33 cellular contexts compared by ENCODE assay signal in the genomic region with DNA sequence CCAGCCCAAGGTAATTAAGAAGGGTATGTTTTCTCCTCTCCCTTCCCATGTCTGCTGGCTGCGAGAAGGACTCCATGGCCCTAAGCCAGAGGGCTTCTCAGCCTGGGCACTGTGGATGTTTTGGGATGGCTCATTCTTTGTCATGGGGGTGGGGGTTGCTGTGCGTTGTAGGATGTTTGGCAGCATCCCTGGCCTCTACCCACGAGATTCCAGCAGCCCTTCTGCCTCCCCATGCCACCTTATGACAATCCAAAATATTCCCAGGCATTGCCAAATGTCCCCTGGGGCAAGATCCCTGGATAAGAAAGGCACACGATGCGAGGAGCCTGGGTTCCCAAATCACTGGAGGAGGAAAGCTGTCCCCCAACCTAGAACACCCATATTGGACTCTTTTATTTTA. TPM values are rescaled to one million over a fixed set of nuclear protein-coding genes. Genes with fewer than 3 reads are reported as not detected.
"Had no signal": no experiment of that assay in that cellular context is flagged by ENCODE, and none has a peak within 500 bp of the region (broad histone marks: within the 10 kb centered on the region; RNA-seq: fewer than 3 reads in every experiment).

No MANE protein-coding gene starts in this region.

- H2AFZ ChIP-seq: hepatocyte, neural progenitor cell had no signal

- DNase-seq: colonic mucosa; dermis blood vessel endothelial cell; effector memory CD4-positive, alpha-beta T cell; foreskin keratinocyte; heart left ventricle; kidney; naive B cell; psoas muscle; right cardiac atrium; sigmoid colon; stimulated activated CD4-positive, alpha-beta T cell treated with anti-CD3 and anti-CD28 coated beads, Interleukin-15, amount 100 ng/mL, for 24 hours; stimulated activated CD4-positive, alpha-beta T cell treated with anti-CD3 and anti-CD28 coated beads, Interleukin-2, amount 100 ng/mL, for 48 hours; stimulated activated naive B cell treated with anti-CD40 and anti-IgM and Interleukin-4, amounts not matched to agents 10 μg/mL and 1 μg/mL and 100 μg/mL, for 72 hours; upper lobe of right lung; uterus had no signal

- H3K9me3 Mint-ChIP-seq: nephron had no signal

- H3K4me1 ChIP-seq: colonic mucosa, foreskin keratinocyte, gastroesophageal sphincter, neural progenitor cell, sigmoid colon, uterus had no signal

- H3K36me3 ChIP-seq: colonic mucosa, esophagus muscularis mucosa, gastroesophageal sphincter, heart left ventricle, neural progenitor cell, sigmoid colon, thoracic aorta, tibial nerve, upper lobe of right lung, uterus had no signal

- H3K4me1 Mint-ChIP-seq: neural progenitor cell had no signal

- H3K36me3 Mint-ChIP-seq: memory B cell, naive B cell, neural progenitor cell had no signal

- H3K9me3 ChIP-seq: colonic mucosa, thoracic aorta, upper lobe of right lung, uterus had no signal

- H3K4me2 ChIP-seq: hepatocyte, neural progenitor cell had no signal

- H3K27me3 ChIP-seq: colonic mucosa, esophagus muscularis mucosa, gastroesophageal sphincter, heart left ventricle, hepatocyte, neural progenitor cell, sigmoid colon, tibial nerve, upper lobe of right lung, uterus had no signal

- H3K4me3 Mint-ChIP-seq: memory B cell; naive B cell; nephron; neural progenitor cell; stimulated activated naive B cell treated with anti-CD40 and anti-IgM and Interleukin-4, amounts not matched to agents 10 μg/mL and 1 μg/mL and 100 μg/mL, for 72 hours; stimulated activated naive CD8-positive, alpha-beta T cell treated with anti-CD3 and anti-CD28 coated beads, Interleukin-15, Interleukin-2, amounts not matched to agents 100 ng/mL and 50 ng/mL, for 24 hours had no signal

- H3K4me3 ChIP-seq: colonic mucosa, esophagus muscularis mucosa, gastroesophageal sphincter, heart left ventricle, hepatocyte, lung, neural progenitor cell, psoas muscle, sigmoid colon, skin epidermis, thoracic aorta, tibial nerve, upper lobe of right lung, uterus had no signal

- H3K9ac ChIP-seq: neural progenitor cell had no signal

- ATAC-seq: foreskin keratinocyte; gastroesophageal sphincter; heart left ventricle; left lobe of liver; psoas muscle; right cardiac atrium; stimulated activated naive B cell treated with anti-CD40 and anti-IgM and Interleukin-4, amounts not matched to agents 10 μg/mL and 1 μg/mL and 100 μg/mL, for 72 hours; upper lobe of right lung had no signal

- H3K79me2 ChIP-seq: hepatocyte had no signal

- H3K27ac ChIP-seq: colonic mucosa, esophagus muscularis mucosa, foreskin keratinocyte, gastroesophageal sphincter, heart left ventricle, hepatocyte, neural progenitor cell, psoas muscle, sigmoid colon, skin epidermis, thoracic aorta, tibial nerve, upper lobe of right lung, uterus had no signal

- H3K27ac Mint-ChIP-seq: memory B cell; naive B cell; nephron; neural progenitor cell; stimulated activated naive B cell treated with anti-CD40 and anti-IgM and Interleukin-4, amounts not matched to agents 10 μg/mL and 1 μg/mL and 100 μg/mL, for 72 hours; stimulated activated naive CD8-positive, alpha-beta T cell treated with anti-CD3 and anti-CD28 coated beads, Interleukin-15, Interleukin-2, amounts not matched to agents 100 ng/mL and 50 ng/mL, for 24 hours had no signal

- H3K27me3 Mint-ChIP-seq: stimulated activated naive CD8-positive, alpha-beta T cell treated with anti-CD3 and anti-CD28 coated beads, Interleukin-15, Interleukin-2, amounts not matched to agents 100 ng/mL and 50 ng/mL, for 24 hours had no signal

RNA-seq across cellular contexts. Expression of gene DAO, which starts 36.4 kb away (rescaled TPM):
- total RNA-seq: endothelial cell of umbilical vein, epithelial cell of proximal tubule, esophagus muscularis mucosa, fibroblast of lung, foreskin keratinocyte, heart left ventricle, lung, mononuclear cell, osteoblast, psoas muscle, renal cortical epithelial cell, right cardiac atrium, sigmoid colon, thoracic aorta, tibial nerve, uterus had no signal
- polyA plus RNA-seq: endothelial cell of umbilical vein, fibroblast of lung, foreskin keratinocyte, heart left ventricle, psoas muscle, right cardiac atrium had no signal
